In genomic region chr13:91667486-91667885, GRCh38 we compare ENCODE assay signal across 9 cellular contexts.
"Had no signal": no experiment of that assay in that cellular context is flagged by ENCODE, and none has a peak within 500 bp of the region (broad histone marks: within the 10 kb centered on the region; RNA-seq: fewer than 3 reads in every experiment).

No MANE protein-coding gene starts in this region.

- H3K4me3 ChIP-seq: GM23248, GM23338 had no signal

- H3K27ac ChIP-seq: GM23248 had no signal

- H2AFZ ChIP-seq: GM23248, GM23338 had no signal

- H3K4me2 ChIP-seq: GM23338 had no signal

- ATAC-seq: GM23338, HCT116 had no signal

- H3K9ac ChIP-seq: GM23248 had no signal

- DNase-seq: GM23248, GOT3, H7, H9, HCEC 1CT, HFFc6 had no signal

- FAIRE-seq: H54 had no signal
